Comparison of ENCODE assay signal across 10 cellular contexts in the genomic region with DNA sequence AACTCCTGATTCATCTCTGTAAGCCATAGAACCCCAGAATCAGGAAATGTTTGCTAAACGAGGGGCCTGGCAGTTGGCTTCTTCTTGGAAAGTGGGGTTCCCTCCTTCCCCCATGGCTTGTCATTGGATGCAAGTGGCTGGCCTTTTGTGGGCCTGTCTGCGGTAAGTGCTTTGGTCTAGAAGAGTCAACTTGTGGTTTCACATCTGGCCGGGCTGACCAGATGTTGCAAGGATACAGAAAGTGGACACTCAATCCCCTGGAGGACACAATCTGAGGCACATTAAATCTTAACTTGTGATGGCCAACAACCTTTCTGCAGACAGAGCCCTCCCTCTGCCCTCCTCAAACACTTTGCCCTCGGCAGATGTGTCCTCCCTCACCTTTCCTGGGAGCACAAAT. TPM values are rescaled to one million over a fixed set of nuclear protein-coding genes. Genes with fewer than 3 reads are reported as not detected.
DNase-seq lines count a peak whose midpoint lies in the region; ATAC-seq and TF ChIP-seq lines count a peak whose summit lies in the region.
"Had no signal": no experiment of that assay in that cellular context is flagged by ENCODE, and none has a peak within 500 bp of the region (broad histone marks: within the 10 kb centered on the region; RNA-seq: fewer than 3 reads in every experiment).

No MANE protein-coding gene starts in this region.

- H3K79me2 ChIP-seq in hepatocyte (peaks cover 12% of the 10 kb centered on the region), mesendoderm (ENCODE audit: control insufficient read depth, insufficient read depth, low read length) (no peaks in the 10 kb centered on the region)

- H3K18ac ChIP-seq in mesendoderm (ENCODE audit: low read length) = no peak overlapping the region

- no peak overlapping the region for H3K56ac ChIP-seq in mesendoderm (ENCODE audit: low read length)

- H2BK15ac ChIP-seq in mesendoderm (replicated peaks; ENCODE audit: low read depth) = no peak overlapping the region

- WGBS in hepatocyte (ENCODE audit: low lambda C conversion rate, missing lambda C conversion rate) = 74% methylated on average over 4 of the region's 4 CpGs
- 78 to 82% methylated on average over 4 of the region's 4 CpGs for WGBS in thyroid gland, 2 donors
- WGBS in mesendoderm (ENCODE audit: extremely low coverage, insufficient coverage, low lambda C conversion rate) = no CpG with 5 or more reads among the region's 4 CpGs

- H3K36me3 Mint-ChIP-seq in activated T-cell treated with anti-CD3 and anti-CD28 coated beads, Interleukin-2, amount 50 U/mL, for 24 hours (ENCODE audit: low read depth) = peaks cover 16% of the 10 kb centered on the region
- no peaks in the 10 kb centered on the region for H3K36me3 Mint-ChIP-seq in WTC11

- H3K9me2 ChIP-seq in hepatocyte (replicated peaks; ENCODE audit: insufficient read depth) = no peaks in the 10 kb centered on the region

- POLR2A ChIA-PET in WTC11 (lab: Charles Lee) = interaction anchor here (3.0 kb wide), 1 partner anchor 94 kb away, joined by 17 read pairs; the partner anchor contains the start of gene ZFAND6

- peaks cover 15% of the 10 kb centered on the region for H3K4me1 ChIP-seq in hepatocyte (ENCODE audit: insufficient read depth)
- H3K4me1 ChIP-seq in thyroid gland = peaks cover 26 to 42% of the 10 kb centered on the region in 2 donors
- H3K4me1 ChIP-seq in mesendoderm (ENCODE audit: control insufficient read depth, low read depth, low read length) = no peaks in the 10 kb centered on the region

- H3K23ac ChIP-seq in mesendoderm (ENCODE audit: low read length) = no peak overlapping the region

- H4K20me1 ChIP-seq in hepatocyte (ENCODE audit: insufficient read depth, poor library complexity, severe bottlenecking) = no peaks in the 10 kb centered on the region

- peak overlapping the region; percentile 89 for H3K27ac Mint-ChIP-seq in activated T-cell treated with anti-CD3 and anti-CD28 coated beads, Interleukin-2, amount 50 U/mL, for 24 hours
- H3K27ac Mint-ChIP-seq in WTC11 = no peak overlapping the region

- H3K27me3 ChIP-seq in hepatocyte (no peaks in the 10 kb centered on the region), thyroid gland (no peaks in the 10 kb centered on the region), mesendoderm (ENCODE audit: insufficient read depth, low read length, poor library complexity) (no peaks in the 10 kb centered on the region)

- H3K4me3 ChIP-seq in hepatocyte = peak overlapping the region; percentile 89
- no peak overlapping the region for H3K4me3 ChIP-seq in thyroid gland (replicated peaks in 1 of 3)
- no peak overlapping the region for H3K4me3 ChIP-seq in mesendoderm (ENCODE audit: low read length)
- H3K4me3 ChIP-seq: mucosa of descending colon had no signal

- H4K5ac ChIP-seq in mesendoderm (ENCODE audit: low read length) = no peak overlapping the region

- H3K4ac ChIP-seq in mesendoderm (ENCODE audit: low read depth, low read length) = no peak overlapping the region

- no peak overlapping the region for H2AK5ac ChIP-seq in mesendoderm (ENCODE audit: low read length)

- H3K4me2 ChIP-seq in hepatocyte (peak overlapping the region; percentile 84), mesendoderm (ENCODE audit: low read length) (no peak overlapping the region)

- no peak overlapping the region for H2AFZ ChIP-seq in hepatocyte

- no peaks in the 10 kb centered on the region for H3K79me1 ChIP-seq in mesendoderm (ENCODE audit: low read length)

- no peak for DNase-seq in activated T-cell treated with anti-CD3 and anti-CD28 coated beads, Interleukin-2, amount 50 U/mL, for 24 hours
- no peak for DNase-seq in activated T-cell treated with anti-CD3 and anti-CD28 coated beads, Interleukin-2, amount 50 U/mL, for 1 hour
- DNase-seq in WTC11 (ENCODE audit: low spot score) = no peak
- no peak for DNase-seq in hepatocyte (ENCODE audit: low spot score)
- no peak for DNase-seq in thyroid gland
- no peak for DNase-seq in NCI-H2196 (lab: John Stamatoyannopoulos, UW; ENCODE audit: unreplicated experiment)
- DNase-seq in mesendoderm = no peak
- DNase-seq: COR-L47 had no signal

- H3K36me3 ChIP-seq in hepatocyte (replicated peaks; ENCODE audit: insufficient read depth, low read depth) (no peaks in the 10 kb centered on the region), thyroid gland (no peaks in the 10 kb centered on the region), mesendoderm (ENCODE audit: control insufficient read depth, insufficient read depth, low read length) (no peaks in the 10 kb centered on the region)

- ATAC-seq in WTC11 = no peak
- no peak for ATAC-seq in GM21423 (IDR thresholded peaks at IDR 0.05; ENCODE audit: unreplicated experiment)

- peak overlapping the region; percentile 89 for H3K4me3 Mint-ChIP-seq in activated T-cell treated with anti-CD3 and anti-CD28 coated beads, Interleukin-2, amount 50 U/mL, for 24 hours
- H3K4me3 Mint-ChIP-seq in WTC11 = peak overlapping the region; percentile 85

- TF ChIP-seq CTCF in WTC11 (IDR thresholded peaks at IDR 0.05) (no peak), hepatocyte (IDR thresholded peaks at IDR 0.05; ENCODE audit: poor library complexity) (no peak), thyroid gland (IDR thresholded peaks at IDR 0.05) (no peak)

- H3K9ac ChIP-seq in mesendoderm (ENCODE audit: low read length) = no peak overlapping the region

- H3K27ac ChIP-seq in hepatocyte (peak overlapping the region; percentile 85), thyroid gland (peak overlapping the region; percentile 37 to 88 (median 78)), mesendoderm (ENCODE audit: low read depth, low read length) (no peak overlapping the region)

- H2BK120ac ChIP-seq in mesendoderm (ENCODE audit: low read depth, low read length) = no peak overlapping the region

- no peaks in the 10 kb centered on the region for H3K9me3 Mint-ChIP-seq in activated T-cell treated with anti-CD3 and anti-CD28 coated beads, Interleukin-2, amount 50 U/mL, for 24 hours
- no peaks in the 10 kb centered on the region for H3K9me3 Mint-ChIP-seq in WTC11

- TF ChIP-seq POLR2A in thyroid gland (IDR thresholded peaks at IDR 0.05) = no peak

- no peaks in the 10 kb centered on the region for H3K27me3 Mint-ChIP-seq in activated T-cell treated with anti-CD3 and anti-CD28 coated beads, Interleukin-2, amount 50 U/mL, for 24 hours
- H3K27me3 Mint-ChIP-seq in WTC11 (ENCODE audit: low read depth) = peaks cover 10% of the 10 kb centered on the region

- no peaks in the 10 kb centered on the region for H3K9me3 ChIP-seq in hepatocyte (ENCODE audit: low read depth)
- no peaks in the 10 kb centered on the region for H3K9me3 ChIP-seq in thyroid gland
- H3K9me3 ChIP-seq: mucosa of descending colon had no signal

- CTCF ChIA-PET in WTC11 (lab: Charles Lee) = interaction anchor here (0.8 to 2.4 kb wide), 4 partner anchors 20 to 93 kb away, joined by 3 to 11 read pairs (median 4); no protein-coding TSS in a partner anchor

- no peak overlapping the region for H2BK5ac ChIP-seq in mesendoderm (ENCODE audit: low read length)

- peaks cover 32% of the 10 kb centered on the region for H3K4me1 Mint-ChIP-seq in activated T-cell treated with anti-CD3 and anti-CD28 coated beads, Interleukin-2, amount 50 U/mL, for 24 hours (ENCODE audit: low read depth)
- H3K4me1 Mint-ChIP-seq in WTC11 = peaks cover 30% of the 10 kb centered on the region

- intact Hi-C loops in thyroid gland (cut with DNase I) = loop anchor here (10.0 kb wide), 1 partner anchor 229 kb away; no protein-coding TSS in a partner anchor

- no peak overlapping the region for H4K8ac ChIP-seq in mesendoderm (ENCODE audit: low read depth, low read length)

TF ChIP-seq in WTC11, 78 proteins besides CTCF, POLR2A, EP300 and RAD21 (continues in another document):
- no peak for TF ChIP-seq JUN (CRISPR knock-in tag; IDR thresholded peaks at IDR 0.05)
- TF ChIP-seq, protein P1, sequence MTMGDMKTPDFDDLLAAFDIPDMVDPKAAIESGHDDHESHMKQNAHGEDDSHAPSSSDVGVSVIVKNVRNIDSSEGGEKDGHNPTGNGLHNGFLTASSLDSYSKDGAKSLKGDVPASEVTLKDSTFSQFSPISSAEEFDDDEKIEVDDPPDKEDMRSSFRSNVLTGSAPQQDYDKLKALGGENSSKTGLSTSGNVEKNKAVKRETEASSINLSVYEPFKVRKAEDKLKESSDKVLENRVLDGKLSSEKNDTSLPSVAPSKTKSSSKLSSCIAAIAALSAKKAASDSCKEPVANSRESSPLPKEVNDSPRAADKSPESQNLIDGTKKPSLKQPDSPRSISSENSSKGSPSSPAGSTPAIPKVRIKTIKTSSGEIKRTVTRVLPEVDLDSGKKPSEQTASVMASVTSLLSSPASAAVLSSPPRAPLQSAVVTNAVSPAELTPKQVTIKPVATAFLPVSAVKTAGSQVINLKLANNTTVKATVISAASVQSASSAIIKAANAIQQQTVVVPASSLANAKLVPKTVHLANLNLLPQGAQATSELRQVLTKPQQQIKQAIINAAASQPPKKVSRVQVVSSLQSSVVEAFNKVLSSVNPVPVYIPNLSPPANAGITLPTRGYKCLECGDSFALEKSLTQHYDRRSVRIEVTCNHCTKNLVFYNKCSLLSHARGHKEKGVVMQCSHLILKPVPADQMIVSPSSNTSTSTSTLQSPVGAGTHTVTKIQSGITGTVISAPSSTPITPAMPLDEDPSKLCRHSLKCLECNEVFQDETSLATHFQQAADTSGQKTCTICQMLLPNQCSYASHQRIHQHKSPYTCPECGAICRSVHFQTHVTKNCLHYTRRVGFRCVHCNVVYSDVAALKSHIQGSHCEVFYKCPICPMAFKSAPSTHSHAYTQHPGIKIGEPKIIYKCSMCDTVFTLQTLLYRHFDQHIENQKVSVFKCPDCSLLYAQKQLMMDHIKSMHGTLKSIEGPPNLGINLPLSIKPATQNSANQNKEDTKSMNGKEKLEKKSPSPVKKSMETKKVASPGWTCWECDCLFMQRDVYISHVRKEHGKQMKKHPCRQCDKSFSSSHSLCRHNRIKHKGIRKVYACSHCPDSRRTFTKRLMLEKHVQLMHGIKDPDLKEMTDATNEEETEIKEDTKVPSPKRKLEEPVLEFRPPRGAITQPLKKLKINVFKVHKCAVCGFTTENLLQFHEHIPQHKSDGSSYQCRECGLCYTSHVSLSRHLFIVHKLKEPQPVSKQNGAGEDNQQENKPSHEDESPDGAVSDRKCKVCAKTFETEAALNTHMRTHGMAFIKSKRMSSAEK (CRISPR knock-in tag; IDR thresholded peaks at IDR 0.05; ENCODE audit: borderline replicate concordance) = no peak
- no peak for TF ChIP-seq OVOL2 (CRISPR knock-in tag; IDR thresholded peaks at IDR 0.05; ENCODE audit: borderline replicate concordance)
- TF ChIP-seq ATF3 (CRISPR knock-in tag; conservative IDR thresholded peaks at IDR 0.05) = no peak

RNA-seq across cellular contexts. Expression of gene FAH, which starts 1.1 kb away (rescaled TPM):
- total RNA-seq in WTC11 (2021) = 21.7 to 23.7 TPM (median 22.8 TPM) in 3 replicates
- 58.0 and 235 TPM in 2 replicates for total RNA-seq in hepatocyte
- polyA plus RNA-seq in hepatocyte = 88.1 and 90.5 TPM in 2 replicates
- 10 to 100 TPM; 14.0 to 30.2 (median 21.2) TPM for total RNA-seq in thyroid gland
- 10.8 TPM for polyA plus RNA-seq in mesendoderm (2013, experiment 1 of 2)
- polyA plus RNA-seq in mesendoderm (2013, experiment 2 of 2) = 10.2 TPM
